In the genomic region with DNA sequence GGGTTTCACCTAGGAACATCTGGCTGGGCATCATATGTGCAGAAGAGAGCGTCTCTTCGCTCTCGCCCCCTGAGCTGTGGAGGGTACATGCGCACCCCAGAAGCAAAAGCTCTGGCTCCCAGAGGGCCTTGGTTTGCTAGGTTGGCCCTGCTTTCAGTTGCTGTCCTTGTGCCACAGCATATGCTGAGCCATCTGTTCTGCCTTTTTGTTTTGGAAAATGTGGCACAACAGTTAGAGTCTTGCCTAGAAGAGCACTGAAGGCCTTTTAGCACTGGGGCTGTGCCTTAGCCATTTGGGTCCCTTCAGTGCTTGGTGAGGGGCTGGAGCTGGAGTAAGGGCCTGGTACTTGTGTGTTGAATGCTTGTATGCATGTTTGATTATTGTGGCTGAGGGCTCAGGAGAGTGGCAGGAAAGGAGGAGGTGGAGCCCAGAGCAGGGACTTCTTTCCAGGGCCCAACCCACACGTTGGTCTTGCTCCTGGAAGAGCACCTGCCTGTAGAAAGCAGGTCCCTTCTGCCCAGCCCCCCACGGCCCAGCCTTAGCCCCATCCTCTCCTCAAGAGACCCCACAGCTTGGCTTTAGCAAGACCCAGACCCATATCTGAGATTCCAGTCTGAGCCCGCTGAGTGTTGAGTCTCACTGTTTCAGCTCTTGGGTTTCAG, we compare ENCODE assay signal across 22 cellular contexts.
DNase-seq lines count a peak whose midpoint lies in the region; ATAC-seq and TF ChIP-seq lines count a peak whose summit lies in the region.
"Had no signal": no experiment of that assay in that cellular context is flagged by ENCODE, and none has a peak within 500 bp of the region (broad histone marks: within the 10 kb centered on the region; RNA-seq: fewer than 3 reads in every experiment).

No MANE protein-coding gene starts in this region.

- POLR2A ChIA-PET in activated CD4-positive, alpha-beta T cell treated with anti-CD3 and anti-CD28 coated beads for 36 hours (lab: Charles Lee): interaction anchor here (0.6 kb wide), 1 partner anchor 394 kb away, joined by 5 read pairs; no protein-coding TSS in a partner anchor

- intact Hi-C loops in upper lobe of right lung (cut with DNase I): no loop called here
- intact Hi-C loops in activated CD4-positive, alpha-beta T cell treated with anti-CD3 and anti-CD28 coated beads for 36 hours (cut with DNase I, micrococcal nuclease): no loop called here

- peaks cover 4% of the 10 kb centered on the region for H3K36me3 Mint-ChIP-seq in activated CD4-positive, alpha-beta T cell treated with anti-CD3 and anti-CD28 coated beads for 36 hours (ENCODE audit: low read depth)

- H3K9me3 Mint-ChIP-seq in activated CD4-positive, alpha-beta T cell treated with anti-CD3 and anti-CD28 coated beads for 36 hours (ENCODE audit: low read depth): no peaks in the 10 kb centered on the region
- H3K9me3 Mint-ChIP-seq: T-helper 1 cell treated with Interleukin-12 subunit alpha and Interleukin-12 subunit beta and Interleukin-4 antibody, amounts not matched to agents 30 μg/mL and 1 μg/mL, for 36 hours had no signal

- H3K9me3 ChIP-seq in upper lobe of right lung: no peaks in the 10 kb centered on the region
- H3K9me3 ChIP-seq: Caco-2, tibial artery had no signal

- ATAC-seq in left lobe of liver (no peak), upper lobe of right lung (peak; percentile 21)
- ATAC-seq in activated CD4-positive, alpha-beta T cell treated with anti-CD3 and anti-CD28 coated beads for 36 hours: no peak
- ATAC-seq: PC-3 had no signal

- no peaks in the 10 kb centered on the region for H3K27me3 Mint-ChIP-seq in activated CD4-positive, alpha-beta T cell treated with anti-CD3 and anti-CD28 coated beads for 36 hours

- H3K4me3 ChIP-seq in upper lobe of right lung: no peak overlapping the region
- H3K4me3 ChIP-seq: GM23248, skin epidermis, tibial artery had no signal

- CTCF ChIA-PET in activated CD4-positive, alpha-beta T cell treated with anti-CD3 and anti-CD28 coated beads for 36 hours (lab: Charles Lee): interaction anchor here (0.6 to 1.1 kb wide), 5 partner anchors 39 to 1140 kb away, joined by 3 to 5 read pairs (median 3); no protein-coding TSS in a partner anchor

- H3K27me3 ChIP-seq in upper lobe of right lung: no peaks in the 10 kb centered on the region
- H3K27me3 ChIP-seq: tibial artery had no signal

- no peak overlapping the region for H3K27ac ChIP-seq in upper lobe of right lung
- H3K27ac ChIP-seq: GM23248, skin epidermis, tibial artery had no signal

- no peaks in the 10 kb centered on the region for H3K36me3 ChIP-seq in upper lobe of right lung
- H3K36me3 ChIP-seq: tibial artery had no signal

- TF ChIP-seq CTCF in upper lobe of right lung (IDR thresholded peaks at IDR 0.05): no peak

- peaks cover 27% of the 10 kb centered on the region for H3K4me1 ChIP-seq in upper lobe of right lung
- H3K4me1 ChIP-seq: Caco-2 had no signal

- peaks cover 44% of the 10 kb centered on the region for H3K4me1 Mint-ChIP-seq in activated CD4-positive, alpha-beta T cell treated with anti-CD3 and anti-CD28 coated beads for 36 hours

- no peak overlapping the region for H3K4me3 Mint-ChIP-seq in activated CD4-positive, alpha-beta T cell treated with anti-CD3 and anti-CD28 coated beads for 36 hours
- H3K4me3 Mint-ChIP-seq: T-helper 1 cell treated with Interleukin-12 subunit alpha and Interleukin-12 subunit beta and Interleukin-4 antibody, amounts not matched to agents 30 μg/mL and 1 μg/mL, for 36 hours had no signal

- H3K27ac Mint-ChIP-seq in activated CD4-positive, alpha-beta T cell treated with anti-CD3 and anti-CD28 coated beads for 36 hours: no peak overlapping the region
- H3K27ac Mint-ChIP-seq: T-helper 1 cell treated with Interleukin-12 subunit alpha and Interleukin-12 subunit beta and Interleukin-4 antibody, amounts not matched to agents 30 μg/mL and 1 μg/mL, for 36 hours had no signal

- DNase-seq in NCI-H82 (lab: John Stamatoyannopoulos, UW) (peak; percentile 52), NCI-H82 treated with DMSO at 0.1 percent for 48 hours (lab: John Stamatoyannopoulos, UW; ENCODE audit: unreplicated experiment) (no peak), NCI-H69 (lab: John Stamatoyannopoulos, UW) (peak; percentile 57), left lobe of liver (ENCODE audit: low spot score) (peak; percentile 38), upper lobe of right lung (no peak), NCI-H146 treated with DMSO at 0.1 percent for 48 hours (lab: John Stamatoyannopoulos, UW; ENCODE audit: unreplicated experiment) (no peak)
- DNase-seq in stimulated activated CD8-positive, alpha-beta memory T cell treated with anti-CD3 and anti-CD28 coated beads, Interleukin-4, amount 100 ng/mL, for 48 hours: no peak
- no peak for DNase-seq in activated CD4-positive, alpha-beta T cell treated with anti-CD3 and anti-CD28 coated beads for 36 hours
- DNase-seq: activated naive CD4-positive, alpha-beta T cell treated with Interleukin-2 at 50 U/mL for 16 hours; activated T-cell treated with anti-CD3 and anti-CD28 coated beads, Interleukin-2, amount 50 U/mL, for 48 hours; Caco-2; EL; GM23248; head of caudate nucleus; Karpas-422; NCI-H1048; PC-3; stimulated activated CD4-positive, alpha-beta T cell treated with anti-CD3 and anti-CD28 coated beads, Interleukin-2, amount 100 ng/mL, for 24 hours; stimulated activated naive CD4-positive, alpha-beta T cell treated with Interleukin-2 at 50 U/mL for 16 hours; tibial artery had no signal

Comparison
In these comparisons a context has a peak if more than half of its experiments do, and no peak if none do; other contexts are left out.
1. DNase-seq: peak in NCI-H82 (single experiment), NCI-H69 (single experiment) and left lobe of liver (single experiment); none in NCI-H82 treated with DMSO at 0.1 percent for 48 hours (single experiment), upper lobe of right lung (single experiment), stimulated activated CD8-positive, alpha-beta memory T cell treated with anti-CD3 and anti-CD28 coated beads, Interleukin-4, amount 100 ng/mL, for 48 hours (single experiment), NCI-H146 treated with DMSO at 0.1 percent for 48 hours (single experiment) and activated CD4-positive, alpha-beta T cell treated with anti-CD3 and anti-CD28 coated beads for 36 hours (single experiment).